1 cellular context compared by ENCODE assay signal in the genomic region with DNA sequence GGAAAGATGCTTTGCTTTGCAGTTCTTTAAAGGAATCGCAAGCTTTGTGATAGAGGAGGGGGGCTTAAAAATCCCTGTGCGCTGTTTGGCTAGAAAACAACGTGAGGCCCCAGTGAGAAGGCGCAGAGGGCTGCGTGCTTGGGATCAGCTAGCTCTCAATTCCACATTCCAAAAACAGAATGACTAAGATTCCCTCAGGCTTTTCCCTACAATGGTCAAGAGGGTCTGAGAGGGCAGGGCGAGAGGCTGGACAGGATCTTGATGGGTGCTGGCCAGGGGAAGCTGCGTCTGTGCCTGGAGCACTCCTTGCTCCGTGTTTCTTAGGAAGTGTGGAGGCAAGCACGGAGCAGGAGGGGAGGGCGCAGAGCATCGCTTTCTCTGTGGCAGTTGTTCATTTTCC.
TF ChIP-seq lines count a peak whose summit lies in the region.

No MANE protein-coding gene starts in this region.

TF ChIP-seq in GM23338, 12 proteins besides CTCF, POLR2A, EP300 and RAD21 (continued from another document):
- TF ChIP-seq, protein P1, sequence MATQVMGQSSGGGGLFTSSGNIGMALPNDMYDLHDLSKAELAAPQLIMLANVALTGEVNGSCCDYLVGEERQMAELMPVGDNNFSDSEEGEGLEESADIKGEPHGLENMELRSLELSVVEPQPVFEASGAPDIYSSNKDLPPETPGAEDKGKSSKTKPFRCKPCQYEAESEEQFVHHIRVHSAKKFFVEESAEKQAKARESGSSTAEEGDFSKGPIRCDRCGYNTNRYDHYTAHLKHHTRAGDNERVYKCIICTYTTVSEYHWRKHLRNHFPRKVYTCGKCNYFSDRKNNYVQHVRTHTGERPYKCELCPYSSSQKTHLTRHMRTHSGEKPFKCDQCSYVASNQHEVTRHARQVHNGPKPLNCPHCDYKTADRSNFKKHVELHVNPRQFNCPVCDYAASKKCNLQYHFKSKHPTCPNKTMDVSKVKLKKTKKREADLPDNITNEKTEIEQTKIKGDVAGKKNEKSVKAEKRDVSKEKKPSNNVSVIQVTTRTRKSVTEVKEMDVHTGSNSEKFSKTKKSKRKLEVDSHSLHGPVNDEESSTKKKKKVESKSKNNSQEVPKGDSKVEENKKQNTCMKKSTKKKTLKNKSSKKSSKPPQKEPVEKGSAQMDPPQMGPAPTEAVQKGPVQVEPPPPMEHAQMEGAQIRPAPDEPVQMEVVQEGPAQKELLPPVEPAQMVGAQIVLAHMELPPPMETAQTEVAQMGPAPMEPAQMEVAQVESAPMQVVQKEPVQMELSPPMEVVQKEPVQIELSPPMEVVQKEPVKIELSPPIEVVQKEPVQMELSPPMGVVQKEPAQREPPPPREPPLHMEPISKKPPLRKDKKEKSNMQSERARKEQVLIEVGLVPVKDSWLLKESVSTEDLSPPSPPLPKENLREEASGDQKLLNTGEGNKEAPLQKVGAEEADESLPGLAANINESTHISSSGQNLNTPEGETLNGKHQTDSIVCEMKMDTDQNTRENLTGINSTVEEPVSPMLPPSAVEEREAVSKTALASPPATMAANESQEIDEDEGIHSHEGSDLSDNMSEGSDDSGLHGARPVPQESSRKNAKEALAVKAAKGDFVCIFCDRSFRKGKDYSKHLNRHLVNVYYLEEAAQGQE (IDR thresholded peaks at IDR 0.05; ENCODE audit: unreplicated experiment): no peak
- TF ChIP-seq POLR2AphosphoS5 (IDR thresholded peaks at IDR 0.05; ENCODE audit: low read depth) (no peak), ZNF331 (CRISPR knock-in tag; IDR thresholded peaks at IDR 0.05; ENCODE audit: low read depth) (no peak), EZH2phosphoT487 (IDR thresholded peaks at IDR 0.05; ENCODE audit: unreplicated experiment) (no peak)
- TF ChIP-seq, protein P2, sequence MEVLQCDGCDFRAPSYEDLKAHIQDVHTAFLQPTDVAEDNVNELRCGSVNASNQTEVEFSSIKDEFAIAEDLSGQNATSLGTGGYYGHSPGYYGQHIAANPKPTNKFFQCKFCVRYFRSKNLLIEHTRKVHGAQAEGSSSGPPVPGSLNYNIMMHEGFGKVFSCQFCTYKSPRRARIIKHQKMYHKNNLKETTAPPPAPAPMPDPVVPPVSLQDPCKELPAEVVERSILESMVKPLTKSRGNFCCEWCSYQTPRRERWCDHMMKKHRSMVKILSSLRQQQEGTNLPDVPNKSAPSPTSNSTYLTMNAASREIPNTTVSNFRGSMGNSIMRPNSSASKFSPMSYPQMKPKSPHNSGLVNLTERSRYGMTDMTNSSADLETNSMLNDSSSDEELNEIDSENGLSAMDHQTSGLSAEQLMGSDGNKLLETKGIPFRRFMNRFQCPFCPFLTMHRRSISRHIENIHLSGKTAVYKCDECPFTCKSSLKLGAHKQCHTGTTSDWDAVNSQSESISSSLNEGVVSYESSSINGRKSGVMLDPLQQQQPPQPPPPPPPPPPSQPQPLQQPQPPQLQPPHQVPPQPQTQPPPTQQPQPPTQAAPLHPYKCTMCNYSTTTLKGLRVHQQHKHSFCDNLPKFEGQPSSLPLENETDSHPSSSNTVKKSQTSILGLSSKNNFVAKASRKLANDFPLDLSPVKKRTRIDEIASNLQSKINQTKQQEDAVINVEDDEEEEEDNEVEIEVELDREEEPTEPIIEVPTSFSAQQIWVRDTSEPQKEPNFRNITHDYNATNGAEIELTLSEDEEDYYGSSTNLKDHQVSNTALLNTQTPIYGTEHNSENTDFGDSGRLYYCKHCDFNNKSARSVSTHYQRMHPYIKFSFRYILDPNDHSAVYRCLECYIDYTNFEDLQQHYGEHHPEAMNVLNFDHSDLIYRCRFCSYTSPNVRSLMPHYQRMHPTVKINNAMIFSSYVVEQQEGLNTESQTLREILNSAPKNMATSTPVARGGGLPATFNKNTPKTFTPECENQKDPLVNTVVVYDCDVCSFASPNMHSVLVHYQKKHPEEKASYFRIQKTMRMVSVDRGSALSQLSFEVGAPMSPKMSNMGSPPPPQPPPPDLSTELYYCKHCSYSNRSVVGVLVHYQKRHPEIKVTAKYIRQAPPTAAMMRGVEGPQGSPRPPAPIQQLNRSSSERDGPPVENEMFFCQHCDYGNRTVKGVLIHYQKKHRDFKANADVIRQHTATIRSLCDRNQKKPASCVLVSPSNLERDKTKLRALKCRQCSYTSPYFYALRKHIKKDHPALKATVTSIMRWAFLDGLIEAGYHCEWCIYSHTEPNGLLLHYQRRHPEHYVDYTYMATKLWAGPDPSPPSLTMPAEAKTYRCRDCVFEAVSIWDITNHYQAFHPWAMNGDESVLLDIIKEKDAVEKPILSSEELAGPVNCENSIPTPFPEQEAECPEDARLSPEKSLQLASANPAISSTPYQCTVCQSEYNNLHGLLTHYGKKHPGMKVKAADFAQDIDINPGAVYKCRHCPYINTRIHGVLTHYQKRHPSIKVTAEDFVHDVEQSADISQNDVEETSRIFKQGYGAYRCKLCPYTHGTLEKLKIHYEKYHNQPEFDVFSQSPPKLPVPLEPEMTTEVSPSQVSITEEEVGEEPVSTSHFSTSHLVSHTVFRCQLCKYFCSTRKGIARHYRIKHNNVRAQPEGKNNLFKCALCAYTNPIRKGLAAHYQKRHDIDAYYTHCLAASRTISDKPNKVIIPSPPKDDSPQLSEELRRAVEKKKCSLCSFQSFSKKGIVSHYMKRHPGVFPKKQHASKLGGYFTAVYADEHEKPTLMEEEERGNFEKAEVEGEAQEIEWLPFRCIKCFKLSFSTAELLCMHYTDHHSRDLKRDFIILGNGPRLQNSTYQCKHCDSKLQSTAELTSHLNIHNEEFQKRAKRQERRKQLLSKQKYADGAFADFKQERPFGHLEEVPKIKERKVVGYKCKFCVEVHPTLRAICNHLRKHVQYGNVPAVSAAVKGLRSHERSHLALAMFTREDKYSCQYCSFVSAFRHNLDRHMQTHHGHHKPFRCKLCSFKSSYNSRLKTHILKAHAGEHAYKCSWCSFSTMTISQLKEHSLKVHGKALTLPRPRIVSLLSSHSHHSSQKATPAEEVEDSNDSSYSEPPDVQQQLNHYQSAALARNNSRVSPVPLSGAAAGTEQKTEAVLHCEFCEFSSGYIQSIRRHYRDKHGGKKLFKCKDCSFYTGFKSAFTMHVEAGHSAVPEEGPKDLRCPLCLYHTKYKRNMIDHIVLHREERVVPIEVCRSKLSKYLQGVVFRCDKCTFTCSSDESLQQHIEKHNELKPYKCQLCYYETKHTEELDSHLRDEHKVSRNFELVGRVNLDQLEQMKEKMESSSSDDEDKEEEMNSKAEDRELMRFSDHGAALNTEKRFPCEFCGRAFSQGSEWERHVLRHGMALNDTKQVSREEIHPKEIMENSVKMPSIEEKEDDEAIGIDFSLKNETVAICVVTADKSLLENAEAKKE (CRISPR knock-in tag; IDR thresholded peaks at IDR 0.05): no peak
TF ChIP-seq in GM23338: peak in this region for 0.
